18 cellular contexts compared by ENCODE assay signal in genomic region chr2:166230024-166230723, GRCh38.
DNase-seq lines count a peak whose midpoint lies in the region; ATAC-seq and TF ChIP-seq lines count a peak whose summit lies in the region.
"Had no signal": no experiment of that assay in that cellular context is flagged by ENCODE, and none has a peak within 500 bp of the region (broad histone marks: within the 10 kb centered on the region; RNA-seq: fewer than 3 reads in every experiment).

No MANE protein-coding gene starts in this region.

- DNase-seq in EH (ENCODE audit: low read depth) (peak; percentile 72), T1000 (lab: John Stamatoyannopoulos, UW) (peak; percentile 1), fibroblast of peridontal ligament (ENCODE audit: extremely low read depth) (peak; percentile 85), mucosa of descending colon (no peak), left ventricle myocardium inferior (no peak), dorsolateral prefrontal cortex (no peak), GM19238 (ENCODE audit: insufficient read length, low spot score) (no peak), SW 1271 (lab: John Stamatoyannopoulos, UW) (no peak)
- DNase-seq: activated CD8-positive, alpha-beta memory T cell treated with anti-CD3 and anti-CD28 coated beads, Interleukin-2, amount 50 U/mL, for 48 hours; colonic mucosa; GDM1; H7; NCI-H2171; nephron progenitor cell; sigmoid colon; stimulated activated naive CD8-positive, alpha-beta T cell treated with anti-CD3 and anti-CD28 coated beads, Interleukin-15, amount 100 ng/mL, for 72 hours had no signal

- intact Hi-C loops in mucosa of descending colon (cut with DNase I, micrococcal nuclease) (no loop called here), left ventricle myocardium inferior (cut with micrococcal nuclease) (no loop called here), dorsolateral prefrontal cortex (cut with DNase I) (no loop called here)

- H3K27ac ChIP-seq in left ventricle myocardium inferior (replicated peaks) (no peak overlapping the region), dorsolateral prefrontal cortex (no peak overlapping the region)
- H3K27ac ChIP-seq: BLaER1 treated with 17β-estradiol and CSF1 and Interleukin-3, amounts not matched to agents 10 nM and 100 nM; colonic mucosa; sigmoid colon had no signal

- H3K36me3 ChIP-seq in mucosa of descending colon (ENCODE audit: low read depth) (no peaks in the 10 kb centered on the region), left ventricle myocardium inferior (no peaks in the 10 kb centered on the region)
- H3K36me3 ChIP-seq: BLaER1 treated with 17β-estradiol and CSF1 and Interleukin-3, amounts not matched to agents 10 nM and 100 nM; colonic mucosa had no signal

- TF ChIP-seq CTCF in mucosa of descending colon (IDR thresholded peaks at IDR 0.05) (no peak), left ventricle myocardium inferior (IDR thresholded peaks at IDR 0.05; ENCODE audit: borderline replicate concordance) (no peak), dorsolateral prefrontal cortex (IDR thresholded peaks at IDR 0.05 in 54 of 56, conservative IDR thresholded peaks at IDR 0.05 in 2 of 56; ENCODE audit: low read depth in 1 of 56, partially characterized antibody in 56 of 56) (no peak)

- H3K4me3 ChIP-seq in mucosa of descending colon: no peak overlapping the region
- H3K4me3 ChIP-seq in left ventricle myocardium inferior: no peak overlapping the region
- no peak overlapping the region for H3K4me3 ChIP-seq in dorsolateral prefrontal cortex
- H3K4me3 ChIP-seq: BLaER1 treated with 17β-estradiol and CSF1 and Interleukin-3, amounts not matched to agents 10 nM and 100 nM; colonic mucosa; sigmoid colon had no signal

- ATAC-seq in mucosa of descending colon: peak; percentile 70
- ATAC-seq: activated CD4-positive, CD25-positive, alpha-beta regulatory T cell treated with anti-CD3 and anti-CD28 coated beads, Interleukin-2, amount 50 U/mL, for 24 hours; stimulated activated naive CD8-positive, alpha-beta T cell treated with anti-CD3 and anti-CD28 coated beads, Interleukin-15, amount 100 ng/mL, for 72 hours had no signal

- H3K4me1 ChIP-seq in mucosa of descending colon (ENCODE audit: low read depth) (no peaks in the 10 kb centered on the region), left ventricle myocardium inferior (no peaks in the 10 kb centered on the region)
- H3K4me1 ChIP-seq: BLaER1 treated with 17β-estradiol and CSF1 and Interleukin-3, amounts not matched to agents 10 nM and 100 nM; colonic mucosa; sigmoid colon had no signal

- H3K27me3 ChIP-seq in left ventricle myocardium inferior (ENCODE audit: low read depth): no peaks in the 10 kb centered on the region
- no peaks in the 10 kb centered on the region for H3K27me3 ChIP-seq in dorsolateral prefrontal cortex
- H3K27me3 ChIP-seq: BLaER1 treated with 17β-estradiol and CSF1 and Interleukin-3, amounts not matched to agents 10 nM and 100 nM; colonic mucosa; sigmoid colon had no signal

- H3K9me3 ChIP-seq in mucosa of descending colon (no peaks in the 10 kb centered on the region), left ventricle myocardium inferior (replicated peaks) (no peaks in the 10 kb centered on the region)
- H3K9me3 ChIP-seq: BLaER1 treated with 17β-estradiol and CSF1 and Interleukin-3, amounts not matched to agents 10 nM and 100 nM; colonic mucosa; sigmoid colon had no signal

Comparison
In these comparisons a context has a peak if more than half of its experiments do, and no peak if none do; other contexts are left out.
1. DNase-seq: peak in EH (single experiment), T1000 (single experiment) and fibroblast of peridontal ligament (single experiment); none in mucosa of descending colon (0 of 3), left ventricle myocardium inferior (single experiment), dorsolateral prefrontal cortex (0 of 10), GM19238 (single experiment) and SW 1271 (0 of 2).